Comparison of ENCODE assay signal across 5 cellular contexts in genomic region chr3:127913841-127914240, GRCh38. TPM values are rescaled to one million over a fixed set of nuclear protein-coding genes. Genes with fewer than 3 reads are reported as not detected.
"Had no signal": no experiment of that assay in that cellular context is flagged by ENCODE, and none has a peak within 500 bp of the region (broad histone marks: within the 10 kb centered on the region; RNA-seq: fewer than 3 reads in every experiment).

No MANE protein-coding gene starts in this region.

RNA-seq across cellular contexts. Expression of gene KBTBD12, which starts 1.2 kb away (rescaled TPM):
- total RNA-seq: HT-29, IMR-90, NCI-H460, RPMI7951, SJCRH30 had no signal
- polyA plus RNA-seq: IMR-90 had no signal
